Comparison of ENCODE assay signal across 2 cellular contexts in genomic region chr20:4136078-4136966, GRCh38.
TF ChIP-seq lines count a peak whose summit lies in the region.

No MANE protein-coding gene starts in this region.

TF ChIP-seq in WTC11, 78 proteins besides CTCF, POLR2A, EP300 and RAD21:
- TF ChIP-seq PRDM15 (CRISPR knock-in tag; IDR thresholded peaks at IDR 0.05) (no peak), GABPB1 (CRISPR knock-in tag; IDR thresholded peaks at IDR 0.05) (peak; percentile 82), CREM (CRISPR knock-in tag; IDR thresholded peaks at IDR 0.05) (no peak), ZNF425 (CRISPR knock-in tag; conservative IDR thresholded peaks at IDR 0.05) (no peak), ATF6 (CRISPR knock-in tag; IDR thresholded peaks at IDR 0.05) (no peak), ETV6 (CRISPR knock-in tag; IDR thresholded peaks at IDR 0.05) (no peak)

TF ChIP-seq in HepG2, 621 proteins besides CTCF, POLR2A, EP300 and RAD21 (continued from another document and continues in another):
- TF ChIP-seq RBAK (CRISPR knock-in tag; IDR thresholded peaks at IDR 0.05): no peak
- TF ChIP-seq ZNF615 (CRISPR knock-in tag; IDR thresholded peaks at IDR 0.05; ENCODE audit: borderline replicate concordance): no peak; the same call in 1 of the 2 replicates
- TF ChIP-seq BORCS8-MEF2B (CRISPR knock-in tag; IDR thresholded peaks at IDR 0.05): 0 out of 2 replicates have a peak, but pooled peaks have one; percentile 29
- peak; percentile 37; the same call in 1 of the 2 replicates for TF ChIP-seq TFAP4 (IDR thresholded peaks at IDR 0.05; ENCODE audit: borderline replicate concordance, low read depth)
- 0 out of 2 replicates have a peak, but pooled peaks have one; percentile 27 for TF ChIP-seq ZNF34 (CRISPR knock-in tag; IDR thresholded peaks at IDR 0.05; ENCODE audit: borderline replicate concordance)
- TF ChIP-seq HNRNPH1 (optimal IDR thresholded peaks at IDR 0.05; ENCODE audit: low read depth, low read length): no peak
- TF ChIP-seq ZNF264 (CRISPR knock-in tag; IDR thresholded peaks at IDR 0.05): no peak
- TF ChIP-seq XRCC5 (optimal IDR thresholded peaks at IDR 0.05; ENCODE audit: low read length): peak; percentile 93
- TF ChIP-seq ZNF343 (CRISPR knock-in tag; IDR thresholded peaks at IDR 0.05): no peak
- no peak for TF ChIP-seq CREB3 (CRISPR knock-in tag; IDR thresholded peaks at IDR 0.05)
- TF ChIP-seq HIC2 (CRISPR knock-in tag; IDR thresholded peaks at IDR 0.05; ENCODE audit: low read depth): peak; percentile 89; the same call in 1 of the 2 replicates
- TF ChIP-seq GATAD2A (CRISPR knock-in tag; IDR thresholded peaks at IDR 0.05): peak; percentile 67; the same call in 1 of the 2 replicates
- TF ChIP-seq THYN1 (CRISPR knock-in tag; IDR thresholded peaks at IDR 0.05; ENCODE audit: borderline replicate concordance, low read depth): no peak
- no peak for TF ChIP-seq PATZ1 (CRISPR knock-in tag; IDR thresholded peaks at IDR 0.05)
- no peak for TF ChIP-seq NFIC (IDR thresholded peaks at IDR 0.05; ENCODE audit: low read length)
- peak; percentile 71; the same call in 1 of the 2 replicates for TF ChIP-seq HMG20A (CRISPR knock-in tag; IDR thresholded peaks at IDR 0.05; ENCODE audit: borderline replicate concordance)
- TF ChIP-seq ZNF691 (CRISPR knock-in tag; IDR thresholded peaks at IDR 0.05; ENCODE audit: borderline replicate concordance, low read depth): 0 out of 2 replicates have a peak, but pooled peaks have one; percentile 80
- TF ChIP-seq SRSF9 (IDR thresholded peaks at IDR 0.05; ENCODE audit: borderline replicate concordance, insufficient read depth, low read depth, low read length, poor library complexity, severe bottlenecking): no peak
- no peak for TF ChIP-seq GTF2F1 (IDR thresholded peaks at IDR 0.05; ENCODE audit: low read length)
- peak; percentile 75; the same call in 1 of the 2 replicates for TF ChIP-seq ZC3H4 (CRISPR knock-in tag; IDR thresholded peaks at IDR 0.05; ENCODE audit: borderline replicate concordance)
- no peak; the same call in 1 of the 2 replicates for TF ChIP-seq ZNF552 (CRISPR knock-in tag; IDR thresholded peaks at IDR 0.05; ENCODE audit: borderline replicate concordance)
- TF ChIP-seq NCOA2 (CRISPR knock-in tag; IDR thresholded peaks at IDR 0.05): peak; percentile 48
- TF ChIP-seq ATF4 (CRISPR knock-in tag; IDR thresholded peaks at IDR 0.05): peak in 1 of 2 experiments; percentile 89; a peak in 2 of 4 replicates
- TF ChIP-seq JUND (CRISPR knock-in tag; IDR thresholded peaks at IDR 0.05): no peak
- no peak for TF ChIP-seq SPEN (CRISPR knock-in tag; IDR thresholded peaks at IDR 0.05; ENCODE audit: low read depth)
- TF ChIP-seq ZNF768 (CRISPR knock-in tag; IDR thresholded peaks at IDR 0.05): peak; percentile 35; the same call in 1 of the 2 replicates
- TF ChIP-seq BRCA1 (CRISPR knock-in tag; IDR thresholded peaks at IDR 0.05): no peak
- 0 out of 2 replicates have a peak, but pooled peaks have one; percentile 17 for TF ChIP-seq TRIM24 (CRISPR knock-in tag; IDR thresholded peaks at IDR 0.05)
- no peak for TF ChIP-seq CENPBD1 (CRISPR knock-in tag; IDR thresholded peaks at IDR 0.05; ENCODE audit: borderline replicate concordance, low read depth)
- no peak for TF ChIP-seq POGK (CRISPR knock-in tag; conservative IDR thresholded peaks at IDR 0.05)
- TF ChIP-seq ETV5 (CRISPR knock-in tag; IDR thresholded peaks at IDR 0.05; ENCODE audit: borderline replicate concordance): peak; percentile 68
- TF ChIP-seq ETS1 (CRISPR knock-in tag; IDR thresholded peaks at IDR 0.05): no peak
- TF ChIP-seq LBX2 (CRISPR knock-in tag; IDR thresholded peaks at IDR 0.05; ENCODE audit: borderline replicate concordance): no peak
- TF ChIP-seq FOXP1 (IDR thresholded peaks at IDR 0.05): no peak
- peak; percentile 70; the same call in 1 of the 2 replicates for TF ChIP-seq FOXP1 (CRISPR knock-in tag; IDR thresholded peaks at IDR 0.05)
- no peak for TF ChIP-seq ZNF724P (CRISPR knock-in tag; IDR thresholded peaks at IDR 0.05; ENCODE audit: borderline replicate concordance)
- TF ChIP-seq ZNF121 (CRISPR knock-in tag; IDR thresholded peaks at IDR 0.05): no peak
- TF ChIP-seq SRY (CRISPR knock-in tag; IDR thresholded peaks at IDR 0.05): peak; percentile 22; the same call in 1 of the 2 replicates
- no peak for TF ChIP-seq TAF15 (IDR thresholded peaks at IDR 0.05; ENCODE audit: low read depth, low read length, poor library complexity, severe bottlenecking)
- TF ChIP-seq ZNF354B (CRISPR knock-in tag; IDR thresholded peaks at IDR 0.05): no peak
- TF ChIP-seq ZKSCAN1 (IDR thresholded peaks at IDR 0.05; ENCODE audit: low read length): no peak; the same call in 1 of the 2 replicates
- TF ChIP-seq JUN (CRISPR knock-in tag; IDR thresholded peaks at IDR 0.05): no peak
- 0 out of 2 replicates have a peak, but pooled peaks have one; percentile 23 for TF ChIP-seq ZFX (CRISPR knock-in tag; IDR thresholded peaks at IDR 0.05; ENCODE audit: low read depth)
- TF ChIP-seq ZNF451 (CRISPR knock-in tag; IDR thresholded peaks at IDR 0.05): 0 out of 2 replicates have a peak, but pooled peaks have one; percentile 28
- peak; percentile 55; the same call in 1 of the 2 replicates for TF ChIP-seq RARA (CRISPR knock-in tag; IDR thresholded peaks at IDR 0.05)
- no peak; the same call in 1 of the 2 replicates for TF ChIP-seq ARNT2 (CRISPR knock-in tag; IDR thresholded peaks at IDR 0.05; ENCODE audit: low read depth)
- TF ChIP-seq ZNF503 (CRISPR knock-in tag; IDR thresholded peaks at IDR 0.05): no peak
- no peak for TF ChIP-seq NPAS2 (CRISPR knock-in tag; IDR thresholded peaks at IDR 0.05; ENCODE audit: borderline replicate concordance)
- TF ChIP-seq ZNF713 (CRISPR knock-in tag; IDR thresholded peaks at IDR 0.05): no peak
- 0 out of 2 replicates have a peak, but pooled peaks have one; percentile 41 for TF ChIP-seq ZNF12 (CRISPR knock-in tag; IDR thresholded peaks at IDR 0.05)
- no peak; the same call in 1 of the 2 replicates for TF ChIP-seq NFKBIZ (CRISPR knock-in tag; IDR thresholded peaks at IDR 0.05)
- no peak for TF ChIP-seq THAP7 (CRISPR knock-in tag; IDR thresholded peaks at IDR 0.05)
- TF ChIP-seq ZNF430 (CRISPR knock-in tag; IDR thresholded peaks at IDR 0.05): no peak
- TF ChIP-seq ZNF589 (CRISPR knock-in tag; conservative IDR thresholded peaks at IDR 0.05): no peak
- TF ChIP-seq ZNF460 (CRISPR knock-in tag; IDR thresholded peaks at IDR 0.05; ENCODE audit: borderline replicate concordance): no peak
- TF ChIP-seq ZBTB7A (CRISPR knock-in tag; IDR thresholded peaks at IDR 0.05): peak; percentile 64
